ENCODE assay signal across 1 cellular context in the genomic region with DNA sequence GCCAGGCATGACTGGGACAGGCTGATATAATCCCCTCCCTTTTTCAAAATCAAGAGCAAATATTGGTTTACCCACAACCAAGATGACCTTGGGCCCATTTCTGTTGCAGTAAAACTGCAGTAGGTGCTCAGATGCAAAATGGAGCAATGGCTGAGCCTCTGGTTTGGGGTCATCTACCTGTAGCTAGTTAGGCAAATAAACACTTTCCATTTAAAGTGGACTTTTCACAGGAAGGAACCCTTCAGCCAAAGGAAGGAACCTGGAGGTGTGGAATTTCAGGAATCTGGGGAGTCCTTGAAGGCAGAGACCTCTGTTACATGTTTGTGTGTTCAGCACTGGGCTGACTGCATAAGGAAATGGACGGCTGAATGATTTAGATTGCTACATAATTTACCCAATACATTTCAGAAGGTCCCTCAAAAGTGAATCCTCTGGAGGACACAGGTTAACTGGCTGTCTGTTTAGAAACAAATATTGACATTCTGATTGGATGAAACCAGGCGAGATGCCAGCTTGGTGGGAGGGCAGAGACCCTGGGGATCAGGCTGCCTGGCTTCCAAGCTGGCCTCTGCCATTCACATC.
TF ChIP-seq lines count a peak whose summit lies in the region.

No MANE protein-coding gene starts in this region.

TF ChIP-seq in WTC11, 78 proteins besides CTCF, POLR2A, EP300 and RAD21 (continued from another document):
- TF ChIP-seq, protein P1, sequence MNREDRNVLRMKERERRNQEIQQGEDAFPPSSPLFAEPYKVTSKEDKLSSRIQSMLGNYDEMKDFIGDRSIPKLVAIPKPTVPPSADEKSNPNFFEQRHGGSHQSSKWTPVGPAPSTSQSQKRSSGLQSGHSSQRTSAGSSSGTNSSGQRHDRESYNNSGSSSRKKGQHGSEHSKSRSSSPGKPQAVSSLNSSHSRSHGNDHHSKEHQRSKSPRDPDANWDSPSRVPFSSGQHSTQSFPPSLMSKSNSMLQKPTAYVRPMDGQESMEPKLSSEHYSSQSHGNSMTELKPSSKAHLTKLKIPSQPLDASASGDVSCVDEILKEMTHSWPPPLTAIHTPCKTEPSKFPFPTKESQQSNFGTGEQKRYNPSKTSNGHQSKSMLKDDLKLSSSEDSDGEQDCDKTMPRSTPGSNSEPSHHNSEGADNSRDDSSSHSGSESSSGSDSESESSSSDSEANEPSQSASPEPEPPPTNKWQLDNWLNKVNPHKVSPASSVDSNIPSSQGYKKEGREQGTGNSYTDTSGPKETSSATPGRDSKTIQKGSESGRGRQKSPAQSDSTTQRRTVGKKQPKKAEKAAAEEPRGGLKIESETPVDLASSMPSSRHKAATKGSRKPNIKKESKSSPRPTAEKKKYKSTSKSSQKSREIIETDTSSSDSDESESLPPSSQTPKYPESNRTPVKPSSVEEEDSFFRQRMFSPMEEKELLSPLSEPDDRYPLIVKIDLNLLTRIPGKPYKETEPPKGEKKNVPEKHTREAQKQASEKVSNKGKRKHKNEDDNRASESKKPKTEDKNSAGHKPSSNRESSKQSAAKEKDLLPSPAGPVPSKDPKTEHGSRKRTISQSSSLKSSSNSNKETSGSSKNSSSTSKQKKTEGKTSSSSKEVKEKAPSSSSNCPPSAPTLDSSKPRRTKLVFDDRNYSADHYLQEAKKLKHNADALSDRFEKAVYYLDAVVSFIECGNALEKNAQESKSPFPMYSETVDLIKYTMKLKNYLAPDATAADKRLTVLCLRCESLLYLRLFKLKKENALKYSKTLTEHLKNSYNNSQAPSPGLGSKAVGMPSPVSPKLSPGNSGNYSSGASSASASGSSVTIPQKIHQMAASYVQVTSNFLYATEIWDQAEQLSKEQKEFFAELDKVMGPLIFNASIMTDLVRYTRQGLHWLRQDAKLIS (CRISPR knock-in tag; IDR thresholded peaks at IDR 0.05; ENCODE audit: borderline replicate concordance): no peak
- no peak for TF ChIP-seq HMGA2 (CRISPR knock-in tag; IDR thresholded peaks at IDR 0.05)
- TF ChIP-seq JAZF1 (CRISPR knock-in tag; IDR thresholded peaks at IDR 0.05): no peak
- TF ChIP-seq, protein P2, sequence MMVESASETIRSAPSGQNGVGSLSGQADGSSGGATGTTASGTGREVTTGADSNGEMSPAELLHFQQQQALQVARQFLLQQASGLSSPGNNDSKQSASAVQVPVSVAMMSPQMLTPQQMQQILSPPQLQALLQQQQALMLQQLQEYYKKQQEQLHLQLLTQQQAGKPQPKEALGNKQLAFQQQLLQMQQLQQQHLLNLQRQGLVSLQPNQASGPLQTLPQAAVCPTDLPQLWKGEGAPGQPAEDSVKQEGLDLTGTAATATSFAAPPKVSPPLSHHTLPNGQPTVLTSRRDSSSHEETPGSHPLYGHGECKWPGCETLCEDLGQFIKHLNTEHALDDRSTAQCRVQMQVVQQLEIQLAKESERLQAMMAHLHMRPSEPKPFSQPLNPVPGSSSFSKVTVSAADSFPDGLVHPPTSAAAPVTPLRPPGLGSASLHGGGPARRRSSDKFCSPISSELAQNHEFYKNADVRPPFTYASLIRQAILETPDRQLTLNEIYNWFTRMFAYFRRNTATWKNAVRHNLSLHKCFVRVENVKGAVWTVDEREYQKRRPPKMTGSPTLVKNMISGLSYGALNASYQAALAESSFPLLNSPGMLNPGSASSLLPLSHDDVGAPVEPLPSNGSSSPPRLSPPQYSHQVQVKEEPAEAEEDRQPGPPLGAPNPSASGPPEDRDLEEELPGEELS (CRISPR knock-in tag; IDR thresholded peaks at IDR 0.05): no peak
- no peak for TF ChIP-seq FOXK1 (CRISPR knock-in tag; IDR thresholded peaks at IDR 0.05)
- no peak for TF ChIP-seq ETV6 (CRISPR knock-in tag; IDR thresholded peaks at IDR 0.05)
- TF ChIP-seq, protein P3, sequence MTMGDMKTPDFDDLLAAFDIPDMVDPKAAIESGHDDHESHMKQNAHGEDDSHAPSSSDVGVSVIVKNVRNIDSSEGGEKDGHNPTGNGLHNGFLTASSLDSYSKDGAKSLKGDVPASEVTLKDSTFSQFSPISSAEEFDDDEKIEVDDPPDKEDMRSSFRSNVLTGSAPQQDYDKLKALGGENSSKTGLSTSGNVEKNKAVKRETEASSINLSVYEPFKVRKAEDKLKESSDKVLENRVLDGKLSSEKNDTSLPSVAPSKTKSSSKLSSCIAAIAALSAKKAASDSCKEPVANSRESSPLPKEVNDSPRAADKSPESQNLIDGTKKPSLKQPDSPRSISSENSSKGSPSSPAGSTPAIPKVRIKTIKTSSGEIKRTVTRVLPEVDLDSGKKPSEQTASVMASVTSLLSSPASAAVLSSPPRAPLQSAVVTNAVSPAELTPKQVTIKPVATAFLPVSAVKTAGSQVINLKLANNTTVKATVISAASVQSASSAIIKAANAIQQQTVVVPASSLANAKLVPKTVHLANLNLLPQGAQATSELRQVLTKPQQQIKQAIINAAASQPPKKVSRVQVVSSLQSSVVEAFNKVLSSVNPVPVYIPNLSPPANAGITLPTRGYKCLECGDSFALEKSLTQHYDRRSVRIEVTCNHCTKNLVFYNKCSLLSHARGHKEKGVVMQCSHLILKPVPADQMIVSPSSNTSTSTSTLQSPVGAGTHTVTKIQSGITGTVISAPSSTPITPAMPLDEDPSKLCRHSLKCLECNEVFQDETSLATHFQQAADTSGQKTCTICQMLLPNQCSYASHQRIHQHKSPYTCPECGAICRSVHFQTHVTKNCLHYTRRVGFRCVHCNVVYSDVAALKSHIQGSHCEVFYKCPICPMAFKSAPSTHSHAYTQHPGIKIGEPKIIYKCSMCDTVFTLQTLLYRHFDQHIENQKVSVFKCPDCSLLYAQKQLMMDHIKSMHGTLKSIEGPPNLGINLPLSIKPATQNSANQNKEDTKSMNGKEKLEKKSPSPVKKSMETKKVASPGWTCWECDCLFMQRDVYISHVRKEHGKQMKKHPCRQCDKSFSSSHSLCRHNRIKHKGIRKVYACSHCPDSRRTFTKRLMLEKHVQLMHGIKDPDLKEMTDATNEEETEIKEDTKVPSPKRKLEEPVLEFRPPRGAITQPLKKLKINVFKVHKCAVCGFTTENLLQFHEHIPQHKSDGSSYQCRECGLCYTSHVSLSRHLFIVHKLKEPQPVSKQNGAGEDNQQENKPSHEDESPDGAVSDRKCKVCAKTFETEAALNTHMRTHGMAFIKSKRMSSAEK (CRISPR knock-in tag; IDR thresholded peaks at IDR 0.05; ENCODE audit: borderline replicate concordance): no peak
- TF ChIP-seq, protein P4, sequence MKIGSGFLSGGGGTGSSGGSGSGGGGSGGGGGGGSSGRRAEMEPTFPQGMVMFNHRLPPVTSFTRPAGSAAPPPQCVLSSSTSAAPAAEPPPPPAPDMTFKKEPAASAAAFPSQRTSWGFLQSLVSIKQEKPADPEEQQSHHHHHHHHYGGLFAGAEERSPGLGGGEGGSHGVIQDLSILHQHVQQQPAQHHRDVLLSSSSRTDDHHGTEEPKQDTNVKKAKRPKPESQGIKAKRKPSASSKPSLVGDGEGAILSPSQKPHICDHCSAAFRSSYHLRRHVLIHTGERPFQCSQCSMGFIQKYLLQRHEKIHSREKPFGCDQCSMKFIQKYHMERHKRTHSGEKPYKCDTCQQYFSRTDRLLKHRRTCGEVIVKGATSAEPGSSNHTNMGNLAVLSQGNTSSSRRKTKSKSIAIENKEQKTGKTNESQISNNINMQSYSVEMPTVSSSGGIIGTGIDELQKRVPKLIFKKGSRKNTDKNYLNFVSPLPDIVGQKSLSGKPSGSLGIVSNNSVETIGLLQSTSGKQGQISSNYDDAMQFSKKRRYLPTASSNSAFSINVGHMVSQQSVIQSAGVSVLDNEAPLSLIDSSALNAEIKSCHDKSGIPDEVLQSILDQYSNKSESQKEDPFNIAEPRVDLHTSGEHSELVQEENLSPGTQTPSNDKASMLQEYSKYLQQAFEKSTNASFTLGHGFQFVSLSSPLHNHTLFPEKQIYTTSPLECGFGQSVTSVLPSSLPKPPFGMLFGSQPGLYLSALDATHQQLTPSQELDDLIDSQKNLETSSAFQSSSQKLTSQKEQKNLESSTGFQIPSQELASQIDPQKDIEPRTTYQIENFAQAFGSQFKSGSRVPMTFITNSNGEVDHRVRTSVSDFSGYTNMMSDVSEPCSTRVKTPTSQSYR (CRISPR knock-in tag; IDR thresholded peaks at IDR 0.05): no peak
- no peak for TF ChIP-seq TEAD4 (CRISPR knock-in tag; IDR thresholded peaks at IDR 0.05)
- TF ChIP-seq ZNF263 (CRISPR knock-in tag; IDR thresholded peaks at IDR 0.05; ENCODE audit: low read depth): no peak
- no peak for TF ChIP-seq CBFB (CRISPR knock-in tag; IDR thresholded peaks at IDR 0.05; ENCODE audit: low read depth)
- TF ChIP-seq, protein P5, sequence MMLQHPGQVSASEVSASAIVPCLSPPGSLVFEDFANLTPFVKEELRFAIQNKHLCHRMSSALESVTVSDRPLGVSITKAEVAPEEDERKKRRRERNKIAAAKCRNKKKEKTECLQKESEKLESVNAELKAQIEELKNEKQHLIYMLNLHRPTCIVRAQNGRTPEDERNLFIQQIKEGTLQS (CRISPR knock-in tag; conservative IDR thresholded peaks at IDR 0.05): no peak
- TF ChIP-seq TP53 (CRISPR knock-in tag; IDR thresholded peaks at IDR 0.05): no peak
- TF ChIP-seq ESRRA (CRISPR knock-in tag; IDR thresholded peaks at IDR 0.05; ENCODE audit: borderline replicate concordance): no peak
TF ChIP-seq in WTC11: peak in this region for 0.
